ENCODE assay signal across 9 cellular contexts in the genomic region with DNA sequence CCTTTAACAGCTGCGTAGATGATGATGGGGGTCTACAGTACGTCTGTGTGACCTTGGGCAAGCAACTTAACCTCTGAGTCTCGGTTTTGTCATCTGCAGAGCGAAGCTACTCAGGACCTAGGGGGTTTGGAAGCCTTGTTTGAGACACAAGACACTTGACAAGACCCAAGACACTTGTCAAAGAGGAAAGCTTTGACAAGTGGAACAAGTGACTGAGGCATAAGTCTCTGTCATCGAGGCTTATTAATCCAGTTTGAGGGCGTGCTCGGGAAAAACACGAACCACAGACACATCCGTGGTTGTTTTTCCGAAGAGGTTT. TPM values are rescaled to one million over a fixed set of nuclear protein-coding genes. Genes with fewer than 3 reads are reported as not detected.
A peak's percentile ranks its signal among the peaks of the same experiment; 100 is the strongest.
DNase-seq lines count a peak whose midpoint lies in the region; ATAC-seq and TF ChIP-seq lines count a peak whose summit lies in the region.
"Had no signal": no experiment of that assay in that cellular context is flagged by ENCODE, and none has a peak within 500 bp of the region (broad histone marks: within the 10 kb centered on the region; RNA-seq: fewer than 3 reads in every experiment).

No MANE protein-coding gene starts in this region.

- H3K9me3 ChIP-seq in NT2/D1 (ENCODE audit: insufficient read depth, low read length) (no peaks in the 10 kb centered on the region), neural progenitor cell (ENCODE audit: low read depth) (no peaks in the 10 kb centered on the region)
- H3K9me3 ChIP-seq in effector memory CD4-positive, alpha-beta T cell (ENCODE audit: control insufficient read depth, low read length) = no peaks in the 10 kb centered on the region

- ATAC-seq in HG02588 (IDR thresholded peaks at IDR 0.05; ENCODE audit: unreplicated experiment) = no peak

- TF ChIP-seq CTCF in CD14-positive monocyte (IDR thresholded peaks at IDR 0.05) (no peak), neural progenitor cell (IDR thresholded peaks at IDR 0.05) (no peak)

- peaks cover 35% of the 10 kb centered on the region for H3K4me1 Mint-ChIP-seq in CD14-positive monocyte
- H3K4me1 Mint-ChIP-seq in neural progenitor cell = peaks cover 28% of the 10 kb centered on the region

- H3K27me3 ChIP-seq in NT2/D1 (ENCODE audit: insufficient read depth, insufficient read length) = peaks cover 5% of the 10 kb centered on the region
- H3K27me3 ChIP-seq in effector memory CD4-positive, alpha-beta T cell (replicated peaks; ENCODE audit: control insufficient read depth, insufficient read depth, low read length, poor library complexity, severe bottlenecking) = no peaks in the 10 kb centered on the region
- H3K27me3 ChIP-seq in neural progenitor cell = peaks cover 14% of the 10 kb centered on the region

- H2AFZ ChIP-seq in neural progenitor cell (replicated peaks) = peak overlapping the region; percentile 70

- H3K4me3 ChIP-seq in NT2/D1 (ENCODE audit: insufficient read length, low read depth) = peak overlapping the region; percentile 38
- peak overlapping the region; percentile 74 for H3K4me3 ChIP-seq in effector memory CD4-positive, alpha-beta T cell (ENCODE audit: insufficient read depth, low read depth, low read length, poor library complexity, severe bottlenecking)
- peak overlapping the region; percentile 34 for H3K4me3 ChIP-seq in neural progenitor cell

- H3K36me3 ChIP-seq in NT2/D1 (ENCODE audit: insufficient read depth, insufficient read length, low read length) (peaks cover 5% of the 10 kb centered on the region), neural progenitor cell (no peaks in the 10 kb centered on the region)
- no peaks in the 10 kb centered on the region for H3K36me3 ChIP-seq in effector memory CD4-positive, alpha-beta T cell (ENCODE audit: control insufficient read depth, insufficient read depth, low read length)

- H3K27ac ChIP-seq in effector memory CD4-positive, alpha-beta T cell (ENCODE audit: insufficient read depth, low read length, poor library complexity, severe bottlenecking) = no peak overlapping the region
- peak overlapping the region; percentile 77 for H3K27ac ChIP-seq in neural progenitor cell

- H3K27ac Mint-ChIP-seq in CD14-positive monocyte (peak overlapping the region; percentile 75 to 93 (median 84)), neural progenitor cell (no peak overlapping the region)

- H3K27me3 Mint-ChIP-seq in CD14-positive monocyte (ENCODE audit: low read depth in 3 of 3) (peaks cover 15 to 20% (median 20%) of the 10 kb centered on the region in 3 donors), neural progenitor cell (ENCODE audit: insufficient read depth, low read depth) (peaks cover 7% of the 10 kb centered on the region)

- H3F3A ChIP-seq in neural progenitor cell (ENCODE audit: low read depth) = peaks cover 29% of the 10 kb centered on the region

- peak overlapping the region; percentile 61 to 85 for H3K4me3 Mint-ChIP-seq in CD14-positive monocyte
- peak overlapping the region; percentile 90 for H3K4me3 Mint-ChIP-seq in neural progenitor cell

- intact Hi-C loops in CD14-positive monocyte (cut with micrococcal nuclease) = no loop called here

- H3K4me2 ChIP-seq in neural progenitor cell = peak overlapping the region; percentile 74

- H3K9me3 Mint-ChIP-seq in CD14-positive monocyte (peaks cover 5 to 33% (median 27%) of the 10 kb centered on the region in 7 donors), neural progenitor cell (no peaks in the 10 kb centered on the region)

- H3K9ac ChIP-seq in NT2/D1 (ENCODE audit: insufficient read length, low read depth) (peak overlapping the region; percentile 58), neural progenitor cell (peak overlapping the region; percentile 21)

- no peak for DNase-seq in CD14-positive monocyte (ENCODE audit: low spot score)
- DNase-seq in NT2/D1 (ENCODE audit: low read depth, low spot score) = no peak
- DNase-seq in effector memory CD4-positive, alpha-beta T cell = no peak
- DNase-seq in neural progenitor cell (ENCODE audit: low spot score) = no peak
- DNase-seq in NCI-H748 treated with DMSO at 0.1 percent for 48 hours (lab: John Stamatoyannopoulos, UW) = no peak
- no peak for DNase-seq in NCI-H1930 (lab: John Stamatoyannopoulos, UW)
- no peak for DNase-seq in NOMO-1 (lab: John Stamatoyannopoulos, UW; ENCODE audit: unreplicated experiment in 2 of 2)

- H4K20me1 ChIP-seq in neural progenitor cell (ENCODE audit: low read depth) = no peaks in the 10 kb centered on the region

- H3K36me3 Mint-ChIP-seq in CD14-positive monocyte = peaks cover 2 to 13% of the 10 kb centered on the region in 2 donors
- no peaks in the 10 kb centered on the region for H3K36me3 Mint-ChIP-seq in neural progenitor cell

- peaks cover 5% of the 10 kb centered on the region for H3K79me2 ChIP-seq in neural progenitor cell (ENCODE audit: low read depth)

- peaks cover 9% of the 10 kb centered on the region for H3K4me1 ChIP-seq in NT2/D1 (ENCODE audit: insufficient read depth, insufficient read length)
- peaks cover 11% of the 10 kb centered on the region for H3K4me1 ChIP-seq in effector memory CD4-positive, alpha-beta T cell (ENCODE audit: control insufficient read depth, insufficient read depth, low read length, poor library complexity, severe bottlenecking)
- H3K4me1 ChIP-seq in neural progenitor cell = peaks cover 13% of the 10 kb centered on the region

RNA-seq across cellular contexts. Expression of a gene that starts 0.7 kb away (rescaled TPM):
- 1 to 10 TPM; 6.0 to 7.1 TPM for polyA plus RNA-seq in CD14-positive monocyte
- 11.4 and 20.4 TPM in 2 replicates for total RNA-seq in neural progenitor cell (ENCODE audit: low replicate concordance)

RNA-seq across cellular contexts. Expression of a gene that starts 16.2 kb away (rescaled TPM):
- polyA plus RNA-seq in CD14-positive monocyte = not detected
- total RNA-seq in neural progenitor cell (ENCODE audit: low replicate concordance) = not detected in 2 replicates
- total RNA-seq: glomerular endothelial cell had no signal
